ENCODE assay signal across 22 cellular contexts in the genomic region with DNA sequence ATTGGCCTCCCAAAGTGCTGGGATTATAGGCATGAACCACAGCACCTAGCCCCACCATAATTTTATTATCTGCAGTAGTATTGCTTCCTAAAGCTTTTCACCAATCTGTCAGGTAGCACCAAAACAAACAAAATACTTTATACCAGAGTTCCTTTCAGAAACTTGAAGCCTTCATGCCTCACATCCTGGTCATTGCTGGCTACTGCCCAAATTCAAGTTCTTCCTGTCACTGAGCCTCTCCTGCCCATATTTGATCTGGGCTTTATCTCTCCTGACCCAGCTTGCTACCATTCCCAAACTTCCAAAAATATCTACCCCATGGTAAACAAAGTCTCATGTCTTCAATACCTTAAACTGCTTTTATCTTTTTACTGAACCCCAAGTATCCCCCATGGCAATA. TPM values are rescaled to one million over a fixed set of nuclear protein-coding genes. Genes with fewer than 3 reads are reported as not detected.
DNase-seq lines count a peak whose midpoint lies in the region; ATAC-seq and TF ChIP-seq lines count a peak whose summit lies in the region.
"Had no signal": no experiment of that assay in that cellular context is flagged by ENCODE, and none has a peak within 500 bp of the region (broad histone marks: within the 10 kb centered on the region; RNA-seq: fewer than 3 reads in every experiment).

No MANE protein-coding gene starts in this region.

- no peak overlapping the region for H3K27ac Mint-ChIP-seq in activated T-cell treated with anti-CD3 and anti-CD28 coated beads, Interleukin-2, amount 50 U/mL, for 72 hours
- no peak overlapping the region for H3K27ac Mint-ChIP-seq in activated T-helper 1 cell treated with anti-CD3 and anti-CD28 coated beads, Interleukin-12 subunit alpha, Interleukin-12 subunit beta, Interleukin-2, Interleukin-4 antibody, amounts not matched to agents 30 ng/mL and 10 ng/mL and 1 ng/mL, durations not matched to agents 14 hours and 24 hours and 36 hours
- H3K27ac Mint-ChIP-seq: activated CD4-positive, alpha-beta T cell treated with anti-CD3 and anti-CD28 coated beads for 36 hours; activated CD8-positive, alpha-beta memory T cell treated with anti-CD3 and anti-CD28 coated beads, Interleukin-2, amount 10 ng/mL, durations not matched to agents 7 days and 5 days; activated T-helper 2 cell treated with anti-CD3 and anti-CD28 coated beads, Interferon-gamma antibody, Interleukin-2, Interleukin-4, amounts not matched to agents 10 μg/mL and 5 μg/mL and 100 μg/mL, durations not matched to agents 14 hours and 24 hours and 36 hours; naive B cell; stimulated activated naive CD8-positive, alpha-beta T cell treated with anti-CD3 and anti-CD28 coated beads, Interleukin-15, amount 100 ng/mL, for 72 hours had no signal

- no peaks in the 10 kb centered on the region for H3K27me3 Mint-ChIP-seq in activated T-cell treated with anti-CD3 and anti-CD28 coated beads, Interleukin-2, amount 50 U/mL, for 72 hours (ENCODE audit: low read depth)
- no peaks in the 10 kb centered on the region for H3K27me3 Mint-ChIP-seq in activated T-helper 1 cell treated with anti-CD3 and anti-CD28 coated beads, Interleukin-12 subunit alpha, Interleukin-12 subunit beta, Interleukin-2, Interleukin-4 antibody, amounts not matched to agents 30 ng/mL and 10 ng/mL and 1 ng/mL, durations not matched to agents 14 hours and 24 hours and 36 hours (ENCODE audit: insufficient read depth)
- H3K27me3 Mint-ChIP-seq: activated CD4-positive, alpha-beta T cell treated with anti-CD3 and anti-CD28 coated beads for 36 hours; activated CD8-positive, alpha-beta memory T cell treated with anti-CD3 and anti-CD28 coated beads, Interleukin-2, amount 10 ng/mL, durations not matched to agents 7 days and 5 days; stimulated activated naive CD8-positive, alpha-beta T cell treated with anti-CD3 and anti-CD28 coated beads, Interleukin-15, amount 100 ng/mL, for 72 hours had no signal

- H3K36me3 ChIP-seq in PC-3 (ENCODE audit: low read depth, low read length) = no peaks in the 10 kb centered on the region
- no peaks in the 10 kb centered on the region for H3K36me3 ChIP-seq in brain microvascular endothelial cell (replicated peaks)
- H3K36me3 ChIP-seq: sigmoid colon had no signal

- no peak overlapping the region for H3K4me3 Mint-ChIP-seq in activated T-cell treated with anti-CD3 and anti-CD28 coated beads, Interleukin-2, amount 50 U/mL, for 72 hours
- H3K4me3 Mint-ChIP-seq in activated T-helper 1 cell treated with anti-CD3 and anti-CD28 coated beads, Interleukin-12 subunit alpha, Interleukin-12 subunit beta, Interleukin-2, Interleukin-4 antibody, amounts not matched to agents 30 ng/mL and 10 ng/mL and 1 ng/mL, durations not matched to agents 14 hours and 24 hours and 36 hours = no peak overlapping the region
- H3K4me3 Mint-ChIP-seq: activated CD4-positive, alpha-beta T cell treated with anti-CD3 and anti-CD28 coated beads for 36 hours; activated CD8-positive, alpha-beta memory T cell treated with anti-CD3 and anti-CD28 coated beads, Interleukin-2, amount 10 ng/mL, durations not matched to agents 7 days and 5 days; naive B cell; stimulated activated naive CD8-positive, alpha-beta T cell treated with anti-CD3 and anti-CD28 coated beads, Interleukin-15, amount 100 ng/mL, for 72 hours had no signal

- POLR2A ChIA-PET in PC-3 (lab: Charles Lee; ENCODE audit: unreplicated experiment) = interaction anchor here (0.7 kb wide), 1 partner anchor 163 kb away, joined by 5 read pairs; no protein-coding TSS in a partner anchor

- peaks cover 20% of the 10 kb centered on the region for H3K79me2 ChIP-seq in PC-3 (ENCODE audit: low read length)

- no peaks in the 10 kb centered on the region for H3K9me3 ChIP-seq in PC-3 (ENCODE audit: low read length)
- H3K9me3 ChIP-seq: BLaER1 treated with 17β-estradiol and CSF1 and Interleukin-3, amounts not matched to agents 10 nM and 100 nM; sigmoid colon had no signal

- H3K4me1 ChIP-seq in PC-3 (ENCODE audit: insufficient read depth, low read length) = peaks cover 15% of the 10 kb centered on the region

- no peaks in the 10 kb centered on the region for H3K27me3 ChIP-seq in PC-3 (ENCODE audit: low read length)
- no peaks in the 10 kb centered on the region for H3K27me3 ChIP-seq in brain microvascular endothelial cell (replicated peaks)
- H3K27me3 ChIP-seq: BLaER1 treated with 17β-estradiol and CSF1 and Interleukin-3, amounts not matched to agents 10 nM and 100 nM; sigmoid colon had no signal

- no peaks in the 10 kb centered on the region for H3F3A ChIP-seq in PC-3 (ENCODE audit: low read length, unreplicated experiment)

- no peak overlapping the region for H3K9ac ChIP-seq in PC-3 (ENCODE audit: low read length)
- H3K9ac ChIP-seq: BLaER1 treated with 17β-estradiol and CSF1 and Interleukin-3, amounts not matched to agents 10 nM and 100 nM had no signal

- in situ Hi-C loops in brain microvascular endothelial cell (cut with HindIII; ENCODE audit: low pct_ligation_motif_present, low sequenced_read_pairs) = no loop called here

- H2AFZ ChIP-seq in PC-3 (ENCODE audit: low read length) = no peak overlapping the region

- CTCF ChIA-PET in PC-3 (lab: Charles Lee) = no interaction called here

- BruUV-seq in PC-3 (replicated peaks; lab: Mats Ljungman, UMichigan) = no TSS peak

- intact Hi-C loops in PC-3 (cut with micrococcal nuclease) = no loop called here
- intact Hi-C loops in activated T-helper 1 cell treated with anti-CD3 and anti-CD28 coated beads, Interleukin-12 subunit alpha, Interleukin-12 subunit beta, Interleukin-2, Interleukin-4 antibody, amounts not matched to agents 30 ng/mL and 10 ng/mL and 1 ng/mL, durations not matched to agents 14 hours and 24 hours and 36 hours (cut with micrococcal nuclease) = no loop called here

- peak; percentile 99 for ATAC-seq in PC-3
- ATAC-seq in activated T-cell treated with anti-CD3 and anti-CD28 coated beads, Interleukin-2, amount 50 U/mL, for 72 hours (replicated peaks in 1 of 2) = no peak
- ATAC-seq: activated CD4-positive, alpha-beta T cell treated with anti-CD3 and anti-CD28 coated beads for 36 hours; activated CD8-positive, alpha-beta memory T cell treated with anti-CD3 and anti-CD28 coated beads, Interleukin-2, amount 10 ng/mL, durations not matched to agents 7 days and 5 days; HCT116; HepG2; stimulated activated naive CD8-positive, alpha-beta T cell treated with anti-CD3 and anti-CD28 coated beads, Interleukin-15, amount 100 ng/mL, for 72 hours had no signal

- peak overlapping the region; percentile 55 for H3K27ac ChIP-seq in PC-3 (ENCODE audit: low read length)
- H3K27ac ChIP-seq in epithelial cell of prostate = peak overlapping the region; percentile 43
- H3K27ac ChIP-seq in brain microvascular endothelial cell = no peak overlapping the region
- H3K27ac ChIP-seq: BLaER1 treated with 17β-estradiol and CSF1 and Interleukin-3, amounts not matched to agents 10 nM and 100 nM; sigmoid colon had no signal

- H3K36me3 Mint-ChIP-seq in activated T-cell treated with anti-CD3 and anti-CD28 coated beads, Interleukin-2, amount 50 U/mL, for 72 hours (ENCODE audit: insufficient read depth in 2 of 2) = no peaks in the 10 kb centered on the region
- no peaks in the 10 kb centered on the region for H3K36me3 Mint-ChIP-seq in activated T-helper 1 cell treated with anti-CD3 and anti-CD28 coated beads, Interleukin-12 subunit alpha, Interleukin-12 subunit beta, Interleukin-2, Interleukin-4 antibody, amounts not matched to agents 30 ng/mL and 10 ng/mL and 1 ng/mL, durations not matched to agents 14 hours and 24 hours and 36 hours (ENCODE audit: low read depth)
- H3K36me3 Mint-ChIP-seq: activated CD8-positive, alpha-beta memory T cell treated with anti-CD3 and anti-CD28 coated beads, Interleukin-2, amount 10 ng/mL, durations not matched to agents 7 days and 5 days; naive B cell had no signal

- H3K4me3 ChIP-seq in PC-3 (ENCODE audit: low read length) (no peak overlapping the region), brain microvascular endothelial cell (ENCODE audit: low read depth, low read length) (no peak overlapping the region)
- H3K4me3 ChIP-seq: BLaER1 treated with 17β-estradiol and CSF1 and Interleukin-3, amounts not matched to agents 10 nM and 100 nM; lung; sigmoid colon had no signal

- no peak for TF ChIP-seq CTCF in PC-3 (conservative IDR thresholded peaks at IDR 0.05; ENCODE audit: low read depth, low read length)
- no peak for TF ChIP-seq CTCF in brain microvascular endothelial cell (IDR thresholded peaks at IDR 0.05; ENCODE audit: low read depth, low read length, missing control alignments)

- no peaks in the 10 kb centered on the region for H3K4me1 Mint-ChIP-seq in activated T-cell treated with anti-CD3 and anti-CD28 coated beads, Interleukin-2, amount 50 U/mL, for 72 hours (ENCODE audit: low read depth)
- H3K4me1 Mint-ChIP-seq in activated T-helper 1 cell treated with anti-CD3 and anti-CD28 coated beads, Interleukin-12 subunit alpha, Interleukin-12 subunit beta, Interleukin-2, Interleukin-4 antibody, amounts not matched to agents 30 ng/mL and 10 ng/mL and 1 ng/mL, durations not matched to agents 14 hours and 24 hours and 36 hours (ENCODE audit: low read depth) = no peaks in the 10 kb centered on the region
- H3K4me1 Mint-ChIP-seq: activated CD4-positive, alpha-beta T cell treated with anti-CD3 and anti-CD28 coated beads for 36 hours; activated CD8-positive, alpha-beta memory T cell treated with anti-CD3 and anti-CD28 coated beads, Interleukin-2, amount 10 ng/mL, durations not matched to agents 7 days and 5 days; naive B cell; stimulated activated naive CD8-positive, alpha-beta T cell treated with anti-CD3 and anti-CD28 coated beads, Interleukin-15, amount 100 ng/mL, for 72 hours had no signal

- peak overlapping the region; percentile 51 for H3K4me2 ChIP-seq in PC-3 (ENCODE audit: low read length)
- H3K4me2 ChIP-seq: BLaER1 treated with 17β-estradiol and CSF1 and Interleukin-3, amounts not matched to agents 10 nM and 100 nM had no signal

- H4K20me1 ChIP-seq in PC-3 (ENCODE audit: low read length) = no peaks in the 10 kb centered on the region

- H3K9me3 Mint-ChIP-seq in activated T-cell treated with anti-CD3 and anti-CD28 coated beads, Interleukin-2, amount 50 U/mL, for 72 hours = no peaks in the 10 kb centered on the region
- H3K9me3 Mint-ChIP-seq in activated T-helper 1 cell treated with anti-CD3 and anti-CD28 coated beads, Interleukin-12 subunit alpha, Interleukin-12 subunit beta, Interleukin-2, Interleukin-4 antibody, amounts not matched to agents 30 ng/mL and 10 ng/mL and 1 ng/mL, durations not matched to agents 14 hours and 24 hours and 36 hours = no peaks in the 10 kb centered on the region
- H3K9me3 Mint-ChIP-seq: activated T-helper 2 cell treated with anti-CD3 and anti-CD28 coated beads, Interferon-gamma antibody, Interleukin-2, Interleukin-4, amounts not matched to agents 10 μg/mL and 5 μg/mL and 100 μg/mL, durations not matched to agents 14 hours and 24 hours and 36 hours; naive B cell; stimulated activated naive CD8-positive, alpha-beta T cell treated with anti-CD3 and anti-CD28 coated beads, Interleukin-15, amount 100 ng/mL, for 72 hours had no signal

- peak; percentile 29 for DNase-seq in GM03348 (ENCODE audit: low spot score)
- peak; percentile 92 for DNase-seq in PC-3
- no peak for DNase-seq in epithelial cell of prostate (ENCODE audit: low read depth, low spot score)
- peak; percentile 53 for DNase-seq in myocyte (ENCODE audit: low read depth)
- no peak for DNase-seq in brain microvascular endothelial cell
- DNase-seq in activated T-cell treated with anti-CD3 and anti-CD28 coated beads, Interleukin-2, amount 50 U/mL, for 72 hours = no peak
- DNase-seq in activated T-helper 1 cell treated with anti-CD3 and anti-CD28 coated beads, Interleukin-12 subunit alpha, Interleukin-12 subunit beta, Interleukin-2, Interleukin-4 antibody, amounts not matched to agents 30 ng/mL and 10 ng/mL and 1 ng/mL, durations not matched to agents 14 hours and 24 hours and 36 hours (ENCODE audit: low spot score) = no peak
- DNase-seq: activated CD4-positive, alpha-beta T cell treated with anti-CD3 and anti-CD28 coated beads for 36 hours; activated CD8-positive, alpha-beta memory T cell treated with anti-CD3 and anti-CD28 coated beads, Interleukin-2, amount 10 ng/mL, durations not matched to agents 7 days and 5 days; head of caudate nucleus; naive B cell; NCI-H1436 treated with DMSO at 0.1 percent for 48 hours; NCI-H2171; NCI-H82; sigmoid colon; stimulated activated naive CD8-positive, alpha-beta T cell treated with anti-CD3 and anti-CD28 coated beads, Interleukin-15, amount 100 ng/mL, for 72 hours; trophoblast cell had no signal

- no peaks in the 10 kb centered on the region for H3K9me2 ChIP-seq in PC-3 (replicated peaks; ENCODE audit: low read length)

RNA-seq across cellular contexts. Expression of a gene that starts 34.9 kb away (rescaled TPM):
- 81.5 and 90.8 TPM in 2 replicates for total RNA-seq in PC-3 (2014; rRNA removed)
- 398 and 500 TPM in 2 replicates for total RNA-seq in myocyte
- polyA plus RNA-seq in myocyte (2012) = 126 TPM
- 10 to 100 TPM; 11.2 to 11.9 TPM for total RNA-seq in activated T-cell treated with anti-CD3 and anti-CD28 coated beads, Interleukin-2, amount 50 U/mL, for 72 hours
- 6.0 and 11.2 TPM in 2 replicates for total RNA-seq in activated T-helper 1 cell treated with anti-CD3 and anti-CD28 coated beads, Interleukin-12 subunit alpha, Interleukin-12 subunit beta, Interleukin-2, Interleukin-4 antibody, amounts not matched to agents 30 ng/mL and 10 ng/mL and 1 ng/mL, durations not matched to agents 14 hours and 24 hours and 36 hours

Comparison
In these comparisons a context has a peak if more than half of its experiments do, and no peak if none do; other contexts are left out.
1. DNase-seq: peak in GM03348 (single experiment), PC-3 (single experiment) and myocyte (single experiment); none in epithelial cell of prostate (single experiment), brain microvascular endothelial cell (single experiment), activated T-cell treated with anti-CD3 and anti-CD28 coated beads, Interleukin-2, amount 50 U/mL, for 72 hours (0 of 2) and activated T-helper 1 cell treated with anti-CD3 and anti-CD28 coated beads, Interleukin-12 subunit alpha, Interleukin-12 subunit beta, Interleukin-2, Interleukin-4 antibody, amounts not matched to agents 30 ng/mL and 10 ng/mL and 1 ng/mL, durations not matched to agents 14 hours and 24 hours and 36 hours (single experiment).